1 cellular context compared by ENCODE assay signal in the genomic region with DNA sequence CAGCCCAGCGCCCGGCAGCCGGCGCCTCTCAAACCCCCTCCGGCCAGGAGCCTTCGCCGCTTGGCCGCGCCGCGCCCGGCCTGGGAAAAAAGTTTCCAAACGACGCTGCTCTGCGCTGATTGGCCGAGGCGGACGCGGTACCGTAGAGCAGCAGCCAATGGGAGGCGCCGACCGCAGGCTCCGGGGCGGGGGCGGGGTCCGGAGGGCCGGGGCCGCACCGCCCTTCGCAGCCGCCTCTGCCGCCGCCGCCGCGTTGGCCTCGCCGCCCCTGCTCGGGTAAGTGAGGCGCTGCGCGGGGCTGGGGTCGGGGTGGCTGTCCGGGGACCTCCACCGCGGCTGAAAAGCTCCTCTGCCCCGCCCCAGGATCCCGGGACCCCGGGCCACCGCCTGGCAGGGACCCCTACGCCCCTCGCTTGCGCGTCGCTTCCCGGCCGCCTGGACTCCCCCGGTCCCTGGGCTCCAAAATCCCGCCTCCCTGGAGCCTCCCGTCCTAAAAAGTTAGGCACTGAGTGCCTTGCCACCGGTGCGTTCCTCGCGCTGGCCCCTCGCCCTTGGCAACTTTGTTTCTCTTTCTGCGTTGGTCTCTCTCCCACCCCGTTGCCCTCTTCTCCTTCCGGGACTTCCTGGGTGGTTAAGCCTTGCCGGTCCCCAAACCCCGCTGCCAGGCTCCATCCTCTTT.
TF ChIP-seq lines count a peak whose summit lies in the region.

A gene with protein sequence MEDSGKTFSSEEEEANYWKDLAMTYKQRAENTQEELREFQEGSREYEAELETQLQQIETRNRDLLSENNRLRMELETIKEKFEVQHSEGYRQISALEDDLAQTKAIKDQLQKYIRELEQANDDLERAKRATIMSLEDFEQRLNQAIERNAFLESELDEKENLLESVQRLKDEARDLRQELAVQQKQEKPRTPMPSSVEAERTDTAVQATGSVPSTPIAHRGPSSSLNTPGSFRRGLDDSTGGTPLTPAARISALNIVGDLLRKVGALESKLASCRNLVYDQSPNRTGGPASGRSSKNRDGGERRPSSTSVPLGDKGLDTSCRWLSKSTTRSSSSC (plus strand): TSS at position 227 of the 679 bp plus-strand sequence. CDS start 14,534 bp downstream, outside the sequence.

TF ChIP-seq in HepG2, 621 proteins besides CTCF, POLR2A, EP300 and RAD21 (continued from another document and continues in another):
- TF ChIP-seq, protein P1, sequence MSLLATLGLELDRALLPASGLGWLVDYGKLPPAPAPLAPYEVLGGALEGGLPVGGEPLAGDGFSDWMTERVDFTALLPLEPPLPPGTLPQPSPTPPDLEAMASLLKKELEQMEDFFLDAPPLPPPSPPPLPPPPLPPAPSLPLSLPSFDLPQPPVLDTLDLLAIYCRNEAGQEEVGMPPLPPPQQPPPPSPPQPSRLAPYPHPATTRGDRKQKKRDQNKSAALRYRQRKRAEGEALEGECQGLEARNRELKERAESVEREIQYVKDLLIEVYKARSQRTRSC (CRISPR knock-in tag; IDR thresholded peaks at IDR 0.05; ENCODE audit: low read depth) = no peak
- TF ChIP-seq SPEN (CRISPR knock-in tag; IDR thresholded peaks at IDR 0.05; ENCODE audit: low read depth) = peak; percentile 51; the same call in 1 of the 2 replicates
- TF ChIP-seq YY1 (IDR thresholded peaks at IDR 0.05; ENCODE audit: insufficient read depth, insufficient replicate concordance, low read depth, low read length) = peak; percentile 78
- TF ChIP-seq RARG (CRISPR knock-in tag; IDR thresholded peaks at IDR 0.05; ENCODE audit: low read depth) = no peak
- TF ChIP-seq ZNF709 (CRISPR knock-in tag; IDR thresholded peaks at IDR 0.05) = peak; percentile 69; the same call in 1 of the 2 replicates
- no peak; the same call in 1 of the 2 replicates for TF ChIP-seq ZNF891 (CRISPR knock-in tag; IDR thresholded peaks at IDR 0.05)
- TF ChIP-seq ATF7-NPFF (CRISPR knock-in tag; IDR thresholded peaks at IDR 0.05; ENCODE audit: low read depth) = peak; percentile 96
- TF ChIP-seq ZNF7 (CRISPR knock-in tag; IDR thresholded peaks at IDR 0.05) = 0 out of 2 replicates have a peak, but pooled peaks have one; percentile 16
- TF ChIP-seq HES4 (CRISPR knock-in tag; IDR thresholded peaks at IDR 0.05; ENCODE audit: borderline replicate concordance) = peak; percentile 87; the same call in 1 of the 2 replicates
- TF ChIP-seq ZNF678 (CRISPR knock-in tag; IDR thresholded peaks at IDR 0.05) = peak; percentile 56; the same call in 1 of the 2 replicates
- TF ChIP-seq SP5 (CRISPR knock-in tag; IDR thresholded peaks at IDR 0.05; ENCODE audit: borderline replicate concordance, low read depth) = peak; percentile 36; the same call in 1 of the 2 replicates
- no peak; the same call in 1 of the 2 replicates for TF ChIP-seq ZNF253 (CRISPR knock-in tag; IDR thresholded peaks at IDR 0.05; ENCODE audit: borderline replicate concordance)
- TF ChIP-seq KAT8 (CRISPR knock-in tag; IDR thresholded peaks at IDR 0.05) = 0 out of 2 replicates have a peak, but pooled peaks have one; percentile 42
- TF ChIP-seq, protein P2, sequence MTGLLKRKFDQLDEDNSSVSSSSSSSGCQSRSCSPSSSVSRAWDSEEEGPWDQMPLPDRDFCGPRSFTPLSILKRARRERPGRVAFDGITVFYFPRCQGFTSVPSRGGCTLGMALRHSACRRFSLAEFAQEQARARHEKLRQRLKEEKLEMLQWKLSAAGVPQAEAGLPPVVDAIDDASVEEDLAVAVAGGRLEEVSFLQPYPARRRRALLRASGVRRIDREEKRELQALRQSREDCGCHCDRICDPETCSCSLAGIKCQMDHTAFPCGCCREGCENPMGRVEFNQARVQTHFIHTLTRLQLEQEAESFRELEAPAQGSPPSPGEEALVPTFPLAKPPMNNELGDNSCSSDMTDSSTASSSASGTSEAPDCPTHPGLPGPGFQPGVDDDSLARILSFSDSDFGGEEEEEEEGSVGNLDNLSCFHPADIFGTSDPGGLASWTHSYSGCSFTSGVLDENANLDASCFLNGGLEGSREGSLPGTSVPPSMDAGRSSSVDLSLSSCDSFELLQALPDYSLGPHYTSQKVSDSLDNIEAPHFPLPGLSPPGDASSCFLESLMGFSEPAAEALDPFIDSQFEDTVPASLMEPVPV (CRISPR knock-in tag; IDR thresholded peaks at IDR 0.05) = peak; percentile 11; the same call in 1 of the 2 replicates
- no peak for TF ChIP-seq SNAPC4 (CRISPR knock-in tag; IDR thresholded peaks at IDR 0.05)
- TF ChIP-seq, protein P3, sequence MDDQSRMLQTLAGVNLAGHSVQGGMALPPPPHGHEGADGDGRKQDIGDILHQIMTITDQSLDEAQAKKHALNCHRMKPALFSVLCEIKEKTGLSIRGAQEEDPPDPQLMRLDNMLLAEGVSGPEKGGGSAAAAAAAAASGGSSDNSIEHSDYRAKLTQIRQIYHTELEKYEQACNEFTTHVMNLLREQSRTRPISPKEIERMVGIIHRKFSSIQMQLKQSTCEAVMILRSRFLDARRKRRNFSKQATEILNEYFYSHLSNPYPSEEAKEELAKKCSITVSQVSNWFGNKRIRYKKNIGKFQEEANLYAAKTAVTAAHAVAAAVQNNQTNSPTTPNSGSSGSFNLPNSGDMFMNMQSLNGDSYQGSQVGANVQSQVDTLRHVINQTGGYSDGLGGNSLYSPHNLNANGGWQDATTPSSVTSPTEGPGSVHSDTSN (CRISPR knock-in tag; IDR thresholded peaks at IDR 0.05; ENCODE audit: borderline replicate concordance) = 0 out of 2 replicates have a peak, but pooled peaks have one; percentile 53
- TF ChIP-seq YEATS2 (CRISPR knock-in tag; IDR thresholded peaks at IDR 0.05; ENCODE audit: borderline replicate concordance) = no peak
- no peak for TF ChIP-seq ZNF713 (CRISPR knock-in tag; IDR thresholded peaks at IDR 0.05)
- no peak; the same call in 1 of the 2 replicates for TF ChIP-seq ZFP90 (CRISPR knock-in tag; IDR thresholded peaks at IDR 0.05; ENCODE audit: borderline replicate concordance)
- TF ChIP-seq, protein P4, sequence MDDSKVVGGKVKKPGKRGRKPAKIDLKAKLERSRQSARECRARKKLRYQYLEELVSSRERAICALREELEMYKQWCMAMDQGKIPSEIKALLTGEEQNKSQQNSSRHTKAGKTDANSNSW (CRISPR knock-in tag; IDR thresholded peaks at IDR 0.05; ENCODE audit: borderline replicate concordance) = peak; percentile 16; the same call in 1 of the 2 replicates
- no peak for TF ChIP-seq ZNF12 (CRISPR knock-in tag; IDR thresholded peaks at IDR 0.05)
- TF ChIP-seq ZNF543 (CRISPR knock-in tag; IDR thresholded peaks at IDR 0.05) = peak; percentile 81; the same call in 1 of the 2 replicates
- peak; percentile 78; the same call in 1 of the 2 replicates for TF ChIP-seq TBX2 (CRISPR knock-in tag; IDR thresholded peaks at IDR 0.05; ENCODE audit: borderline replicate concordance)
- TF ChIP-seq ZNF549 (CRISPR knock-in tag; IDR thresholded peaks at IDR 0.05) = no peak
- TF ChIP-seq ISL2 (CRISPR knock-in tag; IDR thresholded peaks at IDR 0.05) = peak; percentile 55; the same call in 1 of the 2 replicates
- TF ChIP-seq SAFB2 (CRISPR knock-in tag; IDR thresholded peaks at IDR 0.05; ENCODE audit: borderline replicate concordance, low read depth) = peak; percentile 95
- peak; percentile 83 for TF ChIP-seq PHF8 (CRISPR knock-in tag; IDR thresholded peaks at IDR 0.05)
- 0 out of 2 replicates have a peak, but pooled peaks have one; percentile 16 for TF ChIP-seq KDM3A (CRISPR knock-in tag; IDR thresholded peaks at IDR 0.05; ENCODE audit: low read depth)
- no peak for TF ChIP-seq NCOA5 (CRISPR knock-in tag; IDR thresholded peaks at IDR 0.05)
- no peak for TF ChIP-seq ZBTB44 (CRISPR knock-in tag; IDR thresholded peaks at IDR 0.05)
- peak; percentile 50; the same call in 1 of the 2 replicates for TF ChIP-seq ZNF343 (CRISPR knock-in tag; IDR thresholded peaks at IDR 0.05)
- peak; percentile 88; the same call in 1 of the 2 replicates for TF ChIP-seq CREB3 (CRISPR knock-in tag; IDR thresholded peaks at IDR 0.05)
- TF ChIP-seq, protein P5, sequence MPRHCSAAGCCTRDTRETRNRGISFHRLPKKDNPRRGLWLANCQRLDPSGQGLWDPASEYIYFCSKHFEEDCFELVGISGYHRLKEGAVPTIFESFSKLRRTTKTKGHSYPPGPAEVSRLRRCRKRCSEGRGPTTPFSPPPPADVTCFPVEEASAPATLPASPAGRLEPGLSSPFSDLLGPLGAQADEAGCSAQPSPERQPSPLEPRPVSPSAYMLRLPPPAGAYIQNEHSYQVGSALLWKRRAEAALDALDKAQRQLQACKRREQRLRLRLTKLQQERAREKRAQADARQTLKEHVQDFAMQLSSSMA (CRISPR knock-in tag; IDR thresholded peaks at IDR 0.05) = peak; percentile 22; the same call in 1 of the 2 replicates
- TF ChIP-seq TARDBP (CRISPR knock-in tag; IDR thresholded peaks at IDR 0.05) = peak; percentile 32
- 0 out of 2 replicates have a peak, but pooled peaks have one; percentile 53 for TF ChIP-seq FOXO4 (CRISPR knock-in tag; conservative IDR thresholded peaks at IDR 0.05)
- no peak for TF ChIP-seq HMG20B (CRISPR knock-in tag; conservative IDR thresholded peaks at IDR 0.05)
- no peak for TF ChIP-seq SP140L (CRISPR knock-in tag; IDR thresholded peaks at IDR 0.05; ENCODE audit: borderline replicate concordance)
- TF ChIP-seq PHF21A (CRISPR knock-in tag; IDR thresholded peaks at IDR 0.05) = peak; percentile 95
- TF ChIP-seq ZNF777 (CRISPR knock-in tag; IDR thresholded peaks at IDR 0.05) = peak; percentile 68
- TF ChIP-seq BCL6 (CRISPR knock-in tag; IDR thresholded peaks at IDR 0.05) = 0 out of 2 replicates have a peak, but pooled peaks have one; percentile 7
- peak; percentile 76 for TF ChIP-seq ZFX (CRISPR knock-in tag; IDR thresholded peaks at IDR 0.05; ENCODE audit: low read depth)
- peak; percentile 79 for TF ChIP-seq NKX3-1 (CRISPR knock-in tag; IDR thresholded peaks at IDR 0.05)
- no peak for TF ChIP-seq CAMTA2 (CRISPR knock-in tag; IDR thresholded peaks at IDR 0.05; ENCODE audit: borderline replicate concordance)
- peak; percentile 17; the same call in 1 of the 2 replicates for TF ChIP-seq PRMT3 (CRISPR knock-in tag; IDR thresholded peaks at IDR 0.05; ENCODE audit: borderline replicate concordance, low read depth)
